In the genomic region with DNA sequence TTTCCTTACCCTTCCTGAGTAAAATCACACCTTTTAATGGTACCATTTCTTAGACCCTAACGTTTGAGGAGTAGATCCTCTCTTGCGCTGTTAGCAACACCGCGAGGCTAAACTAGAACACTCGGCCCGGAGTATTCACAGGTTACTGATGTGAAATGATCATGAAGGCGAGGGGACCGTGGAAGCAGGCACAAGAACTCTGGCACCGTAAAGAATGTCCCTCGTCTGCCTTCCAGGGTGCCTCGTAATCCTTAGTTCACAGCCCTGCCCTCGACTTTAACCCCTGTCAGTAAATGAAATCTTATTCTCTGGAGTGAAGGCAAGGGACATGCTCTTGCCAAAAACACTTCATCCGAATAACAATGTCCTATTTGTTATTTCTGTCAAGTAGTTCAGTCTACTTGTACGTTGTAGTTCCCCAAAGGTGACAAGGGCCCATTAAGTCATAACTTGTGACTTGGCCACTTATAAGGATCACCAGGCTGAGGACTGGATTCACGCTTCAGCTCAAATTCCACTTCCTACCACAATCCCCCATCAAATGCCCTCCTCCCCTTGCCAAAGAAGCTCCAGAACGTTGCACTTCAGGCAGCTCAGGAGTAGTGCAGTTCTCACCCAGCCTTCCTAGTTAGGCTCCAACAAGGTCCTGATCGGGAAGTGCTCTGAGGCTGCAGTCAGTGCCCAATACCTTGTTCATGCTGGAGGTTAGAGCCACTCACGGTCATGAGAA, we compare ENCODE assay signal across 1 cellular context.
TF ChIP-seq lines count a peak whose summit lies in the region.

No MANE protein-coding gene starts in this region.

TF ChIP-seq in SK-N-SH, 30 proteins besides CTCF, POLR2A, EP300 and RAD21 (continued from another document):
- TF ChIP-seq, protein P1, sequence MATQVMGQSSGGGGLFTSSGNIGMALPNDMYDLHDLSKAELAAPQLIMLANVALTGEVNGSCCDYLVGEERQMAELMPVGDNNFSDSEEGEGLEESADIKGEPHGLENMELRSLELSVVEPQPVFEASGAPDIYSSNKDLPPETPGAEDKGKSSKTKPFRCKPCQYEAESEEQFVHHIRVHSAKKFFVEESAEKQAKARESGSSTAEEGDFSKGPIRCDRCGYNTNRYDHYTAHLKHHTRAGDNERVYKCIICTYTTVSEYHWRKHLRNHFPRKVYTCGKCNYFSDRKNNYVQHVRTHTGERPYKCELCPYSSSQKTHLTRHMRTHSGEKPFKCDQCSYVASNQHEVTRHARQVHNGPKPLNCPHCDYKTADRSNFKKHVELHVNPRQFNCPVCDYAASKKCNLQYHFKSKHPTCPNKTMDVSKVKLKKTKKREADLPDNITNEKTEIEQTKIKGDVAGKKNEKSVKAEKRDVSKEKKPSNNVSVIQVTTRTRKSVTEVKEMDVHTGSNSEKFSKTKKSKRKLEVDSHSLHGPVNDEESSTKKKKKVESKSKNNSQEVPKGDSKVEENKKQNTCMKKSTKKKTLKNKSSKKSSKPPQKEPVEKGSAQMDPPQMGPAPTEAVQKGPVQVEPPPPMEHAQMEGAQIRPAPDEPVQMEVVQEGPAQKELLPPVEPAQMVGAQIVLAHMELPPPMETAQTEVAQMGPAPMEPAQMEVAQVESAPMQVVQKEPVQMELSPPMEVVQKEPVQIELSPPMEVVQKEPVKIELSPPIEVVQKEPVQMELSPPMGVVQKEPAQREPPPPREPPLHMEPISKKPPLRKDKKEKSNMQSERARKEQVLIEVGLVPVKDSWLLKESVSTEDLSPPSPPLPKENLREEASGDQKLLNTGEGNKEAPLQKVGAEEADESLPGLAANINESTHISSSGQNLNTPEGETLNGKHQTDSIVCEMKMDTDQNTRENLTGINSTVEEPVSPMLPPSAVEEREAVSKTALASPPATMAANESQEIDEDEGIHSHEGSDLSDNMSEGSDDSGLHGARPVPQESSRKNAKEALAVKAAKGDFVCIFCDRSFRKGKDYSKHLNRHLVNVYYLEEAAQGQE (IDR thresholded peaks at IDR 0.05; ENCODE audit: low read depth, low read length): no peak
- TF ChIP-seq TCF12 (IDR thresholded peaks at IDR 0.05): no peak
